25 cellular contexts compared by ENCODE assay signal in genomic region chr12:125247477-125247876, GRCh38.
DNase-seq lines count a peak whose midpoint lies in the region; ATAC-seq, FAIRE-seq and TF ChIP-seq lines count a peak whose summit lies in the region.
"Had no signal": no experiment of that assay in that cellular context is flagged by ENCODE, and none has a peak within 500 bp of the region (broad histone marks: within the 10 kb centered on the region; RNA-seq: fewer than 3 reads in every experiment).

No MANE protein-coding gene starts in this region.

- WGBS in H1 (ENCODE audit: extremely low coverage in 1 of 2, insufficient coverage in 1 of 2, insufficient read length in 1 of 2, insufficient replicate concordance in 2 of 2, low coverage in 1 of 2, low lambda C conversion rate in 2 of 2, missing lambda C conversion rate in 1 of 2), 2 experiments = 97% methylated on average over 7 of the region's 7 CpGs; no CpG with 5 or more reads in 1 of the 2 experiments
- WGBS in testis, 2 donors = 65 to 74% methylated on average over 7 of the region's 7 CpGs

- no peak overlapping the region for H3K14ac ChIP-seq in H1 (ENCODE audit: insufficient read length)

- no peak for TF ChIP-seq RAD21 in H1 (IDR thresholded peaks at IDR 0.05 in 1 of 2, conservative IDR thresholded peaks at IDR 0.05 in 1 of 2; ENCODE audit: low read depth in 2 of 2, low read length in 2 of 2)

- no peak for TF ChIP-seq EP300 in H1 (IDR thresholded peaks at IDR 0.05; ENCODE audit: borderline replicate concordance in 1 of 2, low read depth in 2 of 2, low read length in 2 of 2)

- H4K91ac ChIP-seq in H1 (replicated peaks; ENCODE audit: insufficient read length, low read length) = no peak overlapping the region

- no peak overlapping the region for H4K8ac ChIP-seq in H1 (ENCODE audit: extremely low read depth, insufficient read depth, low read length)

- H2AFZ ChIP-seq in H1 (ENCODE audit: low read length) = no peak overlapping the region

- no peak overlapping the region for H4K5ac ChIP-seq in H1 (ENCODE audit: insufficient read length, low read depth, low read length)

- H3K4me1 Mint-ChIP-seq in activated CD4-positive, alpha-beta memory T cell treated with anti-CD3 and anti-CD28 coated beads, Interleukin-2, amount 10 ng/mL, durations not matched to agents 7 days and 5 days = no peaks in the 10 kb centered on the region
- H3K4me1 Mint-ChIP-seq: CD4-positive, alpha-beta memory T cell had no signal

- intact Hi-C loops in testis (cut with DNase I; ENCODE audit: low total_unique reads) = no loop called here

- TF ChIP-seq POLR2A in H1 (IDR thresholded peaks at IDR 0.05; ENCODE audit: control extremely low read depth in 1 of 2, low read depth in 2 of 2, low read length in 2 of 2) (no peak), testis (IDR thresholded peaks at IDR 0.05) (no peak)

- H3K36me3 ChIP-seq in HEK293 (ENCODE audit: control insufficient read depth in 2 of 2, insufficient read depth in 1 of 2, low read length in 2 of 2) (no peaks in the 10 kb centered on the region), H1 (ENCODE audit: control insufficient read depth in 2 of 4, insufficient read depth in 4 of 4, low read length in 3 of 4) (peaks cover 0 to 2% (median 0%) of the 10 kb centered on the region in 4 experiments; a peak in 1 of 8 replicates), testis (ENCODE audit: low read depth, missing control alignments) (no peaks in the 10 kb centered on the region)
- H3K36me3 ChIP-seq: BLaER1 treated with 17β-estradiol and CSF1 and Interleukin-3, amounts not matched to agents 10 nM and 100 nM; Peyer's patch; SJCRH30 had no signal

- CTCF ChIA-PET in HEK293 (lab: Yijun Ruan, JAX) (interaction anchor here (0.7 to 1.0 kb wide), 2 partner anchors 10 to 50 kb away, joined by 3 to 6 read pairs; no protein-coding TSS in a partner anchor), H1 (lab: Charles Lee; ENCODE audit: partially characterized antibody) (interaction anchor here (1.0 to 2.4 kb wide), 2 partner anchors 11 to 65 kb away, joined by 3 to 7 read pairs; no protein-coding TSS in a partner anchor)
- CTCF ChIA-PET in activated CD4-positive, alpha-beta memory T cell treated with anti-CD3 and anti-CD28 coated beads, Interleukin-2, amount 10 ng/mL, durations not matched to agents 7 days and 5 days (lab: Charles Lee) = interaction anchor here (1.3 kb wide), 1 partner anchor 10 kb away, joined by 5 read pairs; no protein-coding TSS in a partner anchor

- peaks cover 13 to 17% of the 10 kb centered on the region in 2 experiments for H4K20me1 ChIP-seq in H1 (replicated peaks in 1 of 2; ENCODE audit: control insufficient read depth in 1 of 2, insufficient read depth in 2 of 2, low read length in 2 of 2)
- H4K20me1 ChIP-seq: BLaER1 treated with 17β-estradiol and CSF1 and Interleukin-3, amounts not matched to agents 10 nM and 100 nM had no signal

- no peaks in the 10 kb centered on the region for H3K9me3 Mint-ChIP-seq in activated CD4-positive, alpha-beta memory T cell treated with anti-CD3 and anti-CD28 coated beads, Interleukin-2, amount 10 ng/mL, durations not matched to agents 7 days and 5 days
- H3K9me3 Mint-ChIP-seq: CD4-positive, alpha-beta memory T cell; T-helper 1 cell treated with Interleukin-12 subunit alpha and Interleukin-12 subunit beta and Interleukin-4 antibody, amounts not matched to agents 30 μg/mL and 1 μg/mL, for 36 hours had no signal

- H3K79me2 ChIP-seq in H1 (ENCODE audit: control insufficient read depth in 1 of 2, insufficient read depth in 2 of 2, low read length in 2 of 2) = peaks cover 0 to 69% of the 10 kb centered on the region in 2 experiments; a peak in 2 of 4 replicates

- no peak overlapping the region for H3K23ac ChIP-seq in H1 (ENCODE audit: insufficient read length)

- no peak for FAIRE-seq in H1 (lab: Jason Lieb, UNC)
- FAIRE-seq: GM12878 had no signal

- H3K27me3 ChIP-seq in H1 (replicated peaks in 1 of 4; ENCODE audit: control insufficient read depth in 3 of 4, extremely low read depth in 1 of 4, insufficient read depth in 3 of 4, low read length in 3 of 4) (no peaks in the 10 kb centered on the region), testis (no peaks in the 10 kb centered on the region)
- H3K27me3 ChIP-seq: BLaER1 treated with 17β-estradiol and CSF1 and Interleukin-3, amounts not matched to agents 10 nM and 100 nM; Peyer's patch had no signal

- no peaks in the 10 kb centered on the region for H3K23me2 ChIP-seq in H1 (ENCODE audit: low read depth, low read length)

- POLR2A ChIA-PET in HEK293 (lab: Yijun Ruan, JAX) = no interaction called here
- POLR2A ChIA-PET in H1 (lab: Charles Lee; ENCODE audit: partially characterized antibody) = interaction anchor here (1.0 kb wide), 1 partner anchor 33 kb away, joined by 3 read pairs; no protein-coding TSS in a partner anchor
- POLR2A ChIA-PET in activated CD4-positive, alpha-beta memory T cell treated with anti-CD3 and anti-CD28 coated beads, Interleukin-2, amount 10 ng/mL, durations not matched to agents 7 days and 5 days (lab: Charles Lee) = no interaction called here

- H2BK120ac ChIP-seq in H1 (replicated peaks; ENCODE audit: low read depth, low read length) = no peak overlapping the region

- H3K27ac Mint-ChIP-seq in activated CD4-positive, alpha-beta memory T cell treated with anti-CD3 and anti-CD28 coated beads, Interleukin-2, amount 10 ng/mL, durations not matched to agents 7 days and 5 days = no peak overlapping the region
- H3K27ac Mint-ChIP-seq: CD4-positive, alpha-beta memory T cell; T-helper 1 cell treated with Interleukin-12 subunit alpha and Interleukin-12 subunit beta and Interleukin-4 antibody, amounts not matched to agents 30 μg/mL and 1 μg/mL, for 36 hours had no signal

- H3K4me1 ChIP-seq in HEK293 (ENCODE audit: control insufficient read depth, insufficient read depth, low read length) (no peaks in the 10 kb centered on the region), H1 (replicated peaks in 1 of 4; ENCODE audit: control insufficient read depth in 3 of 4, insufficient read depth in 4 of 4, low read length in 3 of 4) (peaks cover 2 to 8% (median 6%) of the 10 kb centered on the region in 4 experiments; a peak in 6 of 7 replicates), testis (no peaks in the 10 kb centered on the region)
- H3K4me1 ChIP-seq: Caco-2, Peyer's patch had no signal

- H3K18ac ChIP-seq in H1 (ENCODE audit: extremely low read depth, low read length) = no peak overlapping the region

- H3K9ac ChIP-seq in H1 (replicated peaks in 1 of 4; ENCODE audit: extremely low read depth in 1 of 4, low read depth in 3 of 4, low read length in 3 of 4) = no peak overlapping the region
- H3K9ac ChIP-seq: BLaER1 treated with 17β-estradiol and CSF1 and Interleukin-3, amounts not matched to agents 10 nM and 100 nM; KMS-11 had no signal

- no peaks in the 10 kb centered on the region for H3K36me3 Mint-ChIP-seq in activated CD4-positive, alpha-beta memory T cell treated with anti-CD3 and anti-CD28 coated beads, Interleukin-2, amount 10 ng/mL, durations not matched to agents 7 days and 5 days (ENCODE audit: low read depth)
- H3K36me3 Mint-ChIP-seq: CD4-positive, alpha-beta memory T cell had no signal

- H3K9me3 ChIP-seq in HEK293 (ENCODE audit: control insufficient read depth, insufficient read depth, low read depth, low read length) (no peaks in the 10 kb centered on the region), H1 (ENCODE audit: insufficient read depth in 2 of 2, low read depth in 1 of 2, low read length in 1 of 2) (no peaks in the 10 kb centered on the region), testis (no peaks in the 10 kb centered on the region)
- H3K9me3 ChIP-seq: Caco-2, Peyer's patch, SJCRH30 had no signal

- H2BK12ac ChIP-seq in H1 (ENCODE audit: low read depth, low read length) = no peak overlapping the region

- no peaks in the 10 kb centered on the region for H3K27me3 Mint-ChIP-seq in activated CD4-positive, alpha-beta memory T cell treated with anti-CD3 and anti-CD28 coated beads, Interleukin-2, amount 10 ng/mL, durations not matched to agents 7 days and 5 days

- no peak overlapping the region for H3K4me2 ChIP-seq in H1 (ENCODE audit: insufficient read depth in 1 of 2, low read depth in 2 of 2, low read length in 2 of 2)
- H3K4me2 ChIP-seq: KMS-11 had no signal

- H2AK5ac ChIP-seq in H1 (ENCODE audit: low read depth, low read length) = no peak overlapping the region

- H3K4me3 Mint-ChIP-seq in activated CD4-positive, alpha-beta memory T cell treated with anti-CD3 and anti-CD28 coated beads, Interleukin-2, amount 10 ng/mL, durations not matched to agents 7 days and 5 days = no peak overlapping the region
- H3K4me3 Mint-ChIP-seq: CD4-positive, alpha-beta memory T cell; T-helper 1 cell treated with Interleukin-12 subunit alpha and Interleukin-12 subunit beta and Interleukin-4 antibody, amounts not matched to agents 30 μg/mL and 1 μg/mL, for 36 hours had no signal

- H3K27ac ChIP-seq in HEK293 (ENCODE audit: extremely low read depth, low read depth, low read length) (no peak overlapping the region), H1 (ENCODE audit: low read depth, low read length) (no peak overlapping the region), testis (no peak overlapping the region)
- H3K27ac ChIP-seq: BLaER1 treated with 17β-estradiol and CSF1 and Interleukin-3, amounts not matched to agents 10 nM and 100 nM; KMS-11; Peyer's patch; SJCRH30 had no signal

- no peak for ATAC-seq in esophagus mucosa
- ATAC-seq: GM12878 had no signal

- peaks cover 23% of the 10 kb centered on the region; the same call in 1 of the 2 replicates for H3K79me1 ChIP-seq in H1 (ENCODE audit: low read depth, low read length)

- TF ChIP-seq CTCF in HEK293 (tag by site-specific recombination; IDR thresholded peaks at IDR 0.05) = no peak
- TF ChIP-seq CTCF in H1 (IDR thresholded peaks at IDR 0.05; ENCODE audit: control extremely low read depth in 1 of 3, insufficient read depth in 1 of 3, low read depth in 1 of 3, low read length in 3 of 3) = no peak
- no peak for TF ChIP-seq CTCF in testis (IDR thresholded peaks at IDR 0.05)
- no peak for TF ChIP-seq CTCF in foreskin fibroblast (IDR thresholded peaks at IDR 0.05; ENCODE audit: low read depth, low read length)

- no peak overlapping the region for H3K4ac ChIP-seq in H1 (replicated peaks; ENCODE audit: insufficient read length, low read depth, low read length)

- no peak overlapping the region for H3K56ac ChIP-seq in H1 (replicated peaks; ENCODE audit: insufficient read length, low read depth, low read length)

- peak; percentile 30 for DNase-seq in NAMALWA (ENCODE audit: low spot score)
- no peak for DNase-seq in H1 (ENCODE audit: low read depth in 1 of 2, low spot score in 2 of 2)
- DNase-seq in testis = peak; percentile 70
- DNase-seq in foreskin fibroblast = no peak
- no peak for DNase-seq in NCI-H69 (lab: John Stamatoyannopoulos, UW)
- DNase-seq in activated CD4-positive, alpha-beta memory T cell treated with anti-CD3 and anti-CD28 coated beads, Interleukin-2, amount 10 ng/mL, durations not matched to agents 7 days and 5 days = no peak
- DNase-seq: Caco-2; CD4-positive, alpha-beta memory T cell; DMS 273 treated with DMSO at 0.1 percent for 48 hours; DMS79 treated with DMSO at 0.1 percent for 48 hours; NCI-H1092 treated with DMSO at 0.1 percent for 48 hours; NCI-H1436 treated with DMSO at 0.1 percent for 48 hours; NCI-H2029; NCI-H2227 treated with DMSO at 0.1 percent for 48 hours; NCI-H510A; NCI-H774; NK-92 treated with Interleukin-12 subunit alpha and Interleukin-12 subunit beta, amount 100 ng/mL, for 24 hours; Peyer's patch had no signal

- H2BK20ac ChIP-seq in H1 (ENCODE audit: low read length) = no peak overlapping the region

- H3K4me3 ChIP-seq in HEK293 (ENCODE audit: low read depth, low read length) (no peak overlapping the region), H1 (ENCODE audit: extremely low read depth in 1 of 4, insufficient read depth in 2 of 4, low read depth in 3 of 4, low read length in 4 of 4) (no peak overlapping the region), testis (peak overlapping the region in 1 of 2 donors; percentile 15), foreskin fibroblast (ENCODE audit: low read depth in 1 of 2, low read length in 2 of 2) (no peak overlapping the region)
- H3K4me3 ChIP-seq: BLaER1 treated with 17β-estradiol and CSF1 and Interleukin-3, amounts not matched to agents 10 nM and 100 nM; GM12878; Peyer's patch; SJCRH30 had no signal

- no peak overlapping the region for H2BK5ac ChIP-seq in H1 (ENCODE audit: low read depth, low read length)

- H2BK15ac ChIP-seq in H1 (ENCODE audit: low read length) = no peak overlapping the region

Comparison
In these comparisons a context has a peak if more than half of its experiments do, and no peak if none do; other contexts are left out.
1. DNase-seq: peak in NAMALWA (single experiment) and testis (single experiment); none in H1 (0 of 2), foreskin fibroblast (0 of 2), NCI-H69 (single experiment) and activated CD4-positive, alpha-beta memory T cell treated with anti-CD3 and anti-CD28 coated beads, Interleukin-2, amount 10 ng/mL, durations not matched to agents 7 days and 5 days (single experiment).
2. Of the 6 proteins assayed by ChIP-seq in both HEK293 and H1: peak only in HEK293: SP2; only in H1: none; in both: none; in neither: 5.